ENCODE assay signal across 27 cellular contexts in the genomic region with DNA sequence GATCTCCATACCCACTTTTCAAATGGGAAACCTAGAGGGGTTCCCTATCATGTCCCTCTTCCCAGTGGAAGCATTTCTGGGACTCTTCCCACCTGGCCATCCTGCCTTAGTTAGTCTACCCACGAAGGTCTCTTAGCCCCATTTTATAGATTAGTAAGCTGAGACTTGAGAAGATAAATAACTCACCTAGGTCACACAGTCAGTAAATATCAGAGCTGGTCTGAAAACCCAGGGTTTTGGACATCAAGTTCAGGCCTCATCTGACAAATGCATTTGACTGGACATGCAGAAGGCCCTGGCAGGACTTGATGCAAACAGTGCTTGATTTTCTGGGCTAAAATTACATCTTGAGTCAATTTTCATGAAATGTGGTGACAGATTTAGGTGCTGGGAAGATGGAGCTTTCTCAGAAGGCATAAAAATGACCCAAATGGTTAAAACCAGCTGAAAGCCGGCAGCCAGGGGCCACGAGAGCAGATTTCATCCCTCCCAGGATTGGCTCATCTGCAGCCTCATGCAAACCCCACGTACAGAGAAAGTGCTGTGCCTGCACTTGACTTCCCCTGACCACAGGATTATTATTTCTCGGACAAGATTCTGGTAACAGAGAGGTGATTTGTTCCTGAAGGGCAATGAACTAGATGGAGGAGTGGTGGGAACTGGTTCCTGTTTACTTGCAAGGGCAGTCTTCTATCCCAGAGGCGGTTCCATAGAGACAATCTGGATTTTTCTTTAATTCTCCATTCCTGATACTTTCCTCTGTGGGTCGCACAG.
"Had no signal": no experiment of that assay in that cellular context is flagged by ENCODE, and none has a peak within 500 bp of the region (broad histone marks: within the 10 kb centered on the region; RNA-seq: fewer than 3 reads in every experiment).

No MANE protein-coding gene starts in this region.

- H3K9me3 ChIP-seq: ascending aorta, heart left ventricle, neutrophil, pancreas, psoas muscle, right lobe of liver, testis, vagina had no signal

- FAIRE-seq: colon, pancreas had no signal

- H3K27ac ChIP-seq: ascending aorta, heart left ventricle, neutrophil, pancreas, psoas muscle, right lobe of liver, skin epidermis, testis, vagina had no signal

- H3K27me3 Mint-ChIP-seq: central memory CD8-positive, alpha-beta T cell; naive thymus-derived CD8-positive, alpha-beta T cell had no signal

- ATAC-seq: activated naive CD4-positive, alpha-beta T cell treated with anti-CD3 and anti-CD28 coated beads, Interleukin-2, amount 50 U/mL, for 72 hours; esophagus mucosa; heart left ventricle; left colon; naive thymus-derived CD8-positive, alpha-beta T cell; pancreas; psoas muscle; stimulated activated naive B cell treated with anti-CD40 and anti-IgM and Interleukin-4, amounts not matched to agents 10 μg/mL and 1 μg/mL and 100 μg/mL, for 72 hours had no signal

- H3K27me3 ChIP-seq: ascending aorta, heart left ventricle, neutrophil, pancreas, right lobe of liver, testis, vagina had no signal

- H3K4me3 ChIP-seq: ascending aorta, heart left ventricle, lung, pancreas, psoas muscle, right lobe of liver, skin epidermis, testis, vagina had no signal

- H3K4me3 Mint-ChIP-seq: activated CD4-positive, alpha-beta memory T cell treated with anti-CD3 and anti-CD28 coated beads, Interleukin-2, amount 10 ng/mL, durations not matched to agents 7 days and 5 days; central memory CD8-positive, alpha-beta T cell; mesothelial cell of epicardium; naive thymus-derived CD8-positive, alpha-beta T cell; stimulated activated naive B cell treated with anti-CD40 and anti-IgM and Interleukin-4, amounts not matched to agents 10 μg/mL and 1 μg/mL and 100 μg/mL, for 72 hours had no signal

- H3K36me3 Mint-ChIP-seq: activated naive CD4-positive, alpha-beta T cell treated with anti-CD3 and anti-CD28 coated beads, Interleukin-2, amount 50 U/mL, for 72 hours; mesothelial cell of epicardium; naive thymus-derived CD8-positive, alpha-beta T cell; stimulated activated naive B cell treated with anti-CD40 and anti-IgM and Interleukin-4, amounts not matched to agents 10 μg/mL and 1 μg/mL and 100 μg/mL, for 72 hours had no signal

- H3K36me3 ChIP-seq: ascending aorta, neutrophil, pancreas, right lobe of liver, vagina had no signal

- H3K4me1 ChIP-seq: ascending aorta, pancreas, psoas muscle, right lobe of liver, testis had no signal

- H3K4me1 Mint-ChIP-seq: central memory CD8-positive, alpha-beta T cell; naive thymus-derived CD8-positive, alpha-beta T cell had no signal

- H3K9me3 Mint-ChIP-seq: activated CD4-positive, alpha-beta memory T cell treated with anti-CD3 and anti-CD28 coated beads, Interleukin-2, amount 10 ng/mL, durations not matched to agents 7 days and 5 days; activated naive CD4-positive, alpha-beta T cell treated with anti-CD3 and anti-CD28 coated beads, Interleukin-2, amount 50 U/mL, for 72 hours; central memory CD8-positive, alpha-beta T cell; mesothelial cell of epicardium; naive thymus-derived CD8-positive, alpha-beta T cell; stimulated activated naive B cell treated with anti-CD40 and anti-IgM and Interleukin-4, amounts not matched to agents 10 μg/mL and 1 μg/mL and 100 μg/mL, for 72 hours had no signal

- H3K27ac Mint-ChIP-seq: activated CD4-positive, alpha-beta memory T cell treated with anti-CD3 and anti-CD28 coated beads, Interleukin-2, amount 10 ng/mL, durations not matched to agents 7 days and 5 days; activated naive CD4-positive, alpha-beta T cell treated with anti-CD3 and anti-CD28 coated beads, Interleukin-2, amount 50 U/mL, for 72 hours; mesothelial cell of epicardium; naive thymus-derived CD8-positive, alpha-beta T cell; stimulated activated naive B cell treated with anti-CD40 and anti-IgM and Interleukin-4, amounts not matched to agents 10 μg/mL and 1 μg/mL and 100 μg/mL, for 72 hours had no signal

- DNase-seq: activated CD4-positive, alpha-beta memory T cell treated with anti-CD3 and anti-CD28 coated beads, Interleukin-2, amount 10 ng/mL, durations not matched to agents 7 days and 5 days; activated CD4-positive, alpha-beta T cell treated with anti-CD3 and anti-CD28 coated beads for 48 hours; activated gamma-delta T cell; activated T-cell treated with anti-CD3 and anti-CD28 coated beads for 4 hours; effector memory CD4-positive, alpha-beta T cell; islet precursor cell; left colon; naive thymus-derived CD8-positive, alpha-beta T cell; pancreas; psoas muscle; right lobe of liver; stimulated activated CD8-positive, alpha-beta memory T cell treated with anti-CD3 and anti-CD28 coated beads, Interleukin-4, amount 100 ng/mL, for 48 hours; stimulated activated naive B cell treated with anti-CD40 and anti-IgM and Interleukin-4, amounts not matched to agents 10 μg/mL and 1 μg/mL and 100 μg/mL, for 72 hours; T-helper 2 cell; testis; trophoblast cell had no signal
